ENCODE assay signal across 14 cellular contexts in the genomic region with DNA sequence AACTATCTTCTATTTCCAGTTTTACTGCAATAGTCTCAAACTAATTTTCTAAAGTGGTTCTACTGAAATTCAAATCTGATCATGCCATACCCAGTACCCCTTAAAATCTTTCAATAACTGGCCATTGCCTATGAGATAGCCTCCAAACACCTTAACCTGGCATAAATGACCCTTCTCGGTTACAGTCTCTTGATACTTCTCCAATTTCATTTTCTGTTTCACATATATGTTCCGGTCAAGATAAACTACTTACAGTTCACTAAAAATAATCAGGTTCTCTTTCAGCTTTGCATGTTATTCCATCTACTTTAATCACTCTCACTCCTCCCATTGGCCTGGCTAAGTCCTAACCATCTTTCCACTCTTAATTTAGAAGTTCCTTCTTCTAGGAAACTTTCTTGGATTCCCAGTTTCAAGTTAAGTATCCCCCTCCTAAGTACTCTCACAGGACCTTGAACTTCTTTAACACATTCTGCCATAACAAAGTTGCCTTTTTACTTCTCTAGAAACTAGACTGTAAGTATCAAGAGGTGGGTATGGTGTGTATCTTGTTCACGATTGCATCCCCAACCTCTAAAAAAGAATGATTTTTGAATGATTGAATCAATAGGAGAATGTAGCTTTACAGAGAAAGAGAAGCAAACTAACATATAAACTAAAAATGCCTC.
A peak's percentile ranks its signal among the peaks of the same experiment; 100 is the strongest.
DNase-seq lines count a peak whose midpoint lies in the region; ATAC-seq, FAIRE-seq and TF ChIP-seq lines count a peak whose summit lies in the region.
"Had no signal": no experiment of that assay in that cellular context is flagged by ENCODE, and none has a peak within 500 bp of the region (broad histone marks: within the 10 kb centered on the region; RNA-seq: fewer than 3 reads in every experiment).

No MANE protein-coding gene starts in this region.

- H3K36me3 ChIP-seq in H1 (ENCODE audit: control insufficient read depth in 2 of 4, insufficient read depth in 4 of 4, low read length in 3 of 4) (no peaks in the 10 kb centered on the region), suprapubic skin (no peaks in the 10 kb centered on the region)
- H3K36me3 ChIP-seq: ovary had no signal

- H4K8ac ChIP-seq in H1 (ENCODE audit: extremely low read depth, insufficient read depth, low read length): no peak overlapping the region

- no peak overlapping the region for H3K56ac ChIP-seq in H1 (replicated peaks; ENCODE audit: insufficient read length, low read depth, low read length)

- peak overlapping the region; percentile 65 for H4K91ac ChIP-seq in H1 (replicated peaks; ENCODE audit: insufficient read length, low read length)

- FAIRE-seq in H1 (lab: Jason Lieb, UNC): no peak
- FAIRE-seq: frontal cortex had no signal

- peak overlapping the region; percentile 53 for H3K4ac ChIP-seq in H1 (replicated peaks; ENCODE audit: insufficient read length, low read depth, low read length)

- CTCF ChIA-PET in H1 (lab: Charles Lee; ENCODE audit: partially characterized antibody): no interaction called here

- 89% methylated on average over 3 of the region's 3 CpGs; no CpG with 5 or more reads in 1 of the 2 experiments for WGBS in H1 (ENCODE audit: extremely low coverage in 1 of 2, insufficient coverage in 1 of 2, insufficient read length in 1 of 2, insufficient replicate concordance in 2 of 2, low coverage in 1 of 2, low lambda C conversion rate in 2 of 2, missing lambda C conversion rate in 1 of 2), 2 experiments
- 87% methylated on average over 3 of the region's 3 CpGs for WGBS in suprapubic skin

- TF ChIP-seq EP300 in H1 (IDR thresholded peaks at IDR 0.05; ENCODE audit: borderline replicate concordance in 1 of 2, low read depth in 2 of 2, low read length in 2 of 2) (no peak), suprapubic skin (IDR thresholded peaks at IDR 0.05) (no peak)

- no peak overlapping the region for H4K5ac ChIP-seq in H1 (ENCODE audit: insufficient read length, low read depth, low read length)

- no peak overlapping the region for H3K9ac ChIP-seq in H1 (replicated peaks in 1 of 4; ENCODE audit: extremely low read depth in 1 of 4, low read depth in 3 of 4, low read length in 3 of 4)

- TF ChIP-seq CTCF in H1 (IDR thresholded peaks at IDR 0.05; ENCODE audit: control extremely low read depth in 1 of 3, insufficient read depth in 1 of 3, low read depth in 1 of 3, low read length in 3 of 3) (no peak), suprapubic skin (IDR thresholded peaks at IDR 0.05) (no peak)

- no peak overlapping the region for H3K4me2 ChIP-seq in H1 (ENCODE audit: insufficient read depth in 1 of 2, low read depth in 2 of 2, low read length in 2 of 2)

- peak overlapping the region; percentile 73 for H2BK120ac ChIP-seq in H1 (replicated peaks; ENCODE audit: low read depth, low read length)

- no peak overlapping the region for H3K23ac ChIP-seq in H1 (ENCODE audit: insufficient read length)

- TF ChIP-seq POLR2A in H1 (IDR thresholded peaks at IDR 0.05; ENCODE audit: control extremely low read depth in 1 of 2, low read depth in 2 of 2, low read length in 2 of 2) (no peak), suprapubic skin (IDR thresholded peaks at IDR 0.05) (no peak)

- POLR2A ChIA-PET in H1 (lab: Charles Lee; ENCODE audit: partially characterized antibody): interaction anchor here (0.6 kb wide), 1 partner anchor 112 kb away, joined by 3 read pairs; no protein-coding TSS in a partner anchor

- H3K79me1 ChIP-seq in H1 (ENCODE audit: low read depth, low read length): no peaks in the 10 kb centered on the region

- no peak overlapping the region for H3K27ac ChIP-seq in H1 (ENCODE audit: low read depth, low read length)
- no peak overlapping the region for H3K27ac ChIP-seq in suprapubic skin
- H3K27ac ChIP-seq: ovary had no signal

- H2BK20ac ChIP-seq in H1 (ENCODE audit: low read length): 0 out of 2 replicates have a peak overlapping the region, but pooled peaks have one; percentile 25

- H2AK5ac ChIP-seq in H1 (ENCODE audit: low read depth, low read length): no peak overlapping the region

- 0 out of 7 replicates have a peak, but pooled peaks cover 0 to 3% (median 0%) of the 10 kb centered on the region in 4 experiments for H3K4me1 ChIP-seq in H1 (replicated peaks in 1 of 4; ENCODE audit: control insufficient read depth in 3 of 4, insufficient read depth in 4 of 4, low read length in 3 of 4)
- peaks cover 6% of the 10 kb centered on the region for H3K4me1 ChIP-seq in suprapubic skin

- no peak for TF ChIP-seq RAD21 in H1 (IDR thresholded peaks at IDR 0.05 in 1 of 2, conservative IDR thresholded peaks at IDR 0.05 in 1 of 2; ENCODE audit: low read depth in 2 of 2, low read length in 2 of 2)

- H2BK15ac ChIP-seq in H1 (ENCODE audit: low read length): no peak overlapping the region

- H2BK12ac ChIP-seq in H1 (ENCODE audit: low read depth, low read length): no peak overlapping the region

- ATAC-seq in GM19023 (IDR thresholded peaks at IDR 0.05; ENCODE audit: unreplicated experiment) (peak; percentile 74), GM21619 (IDR thresholded peaks at IDR 0.05; ENCODE audit: unreplicated experiment) (peak; percentile 76), HG03139 (IDR thresholded peaks at IDR 0.05; ENCODE audit: unreplicated experiment) (peak; percentile 68)

- no peaks in the 10 kb centered on the region for H4K20me1 ChIP-seq in H1 (replicated peaks in 1 of 2; ENCODE audit: control insufficient read depth in 1 of 2, insufficient read depth in 2 of 2, low read length in 2 of 2)

- H2AFZ ChIP-seq in H1 (ENCODE audit: low read length): no peak overlapping the region

- DNase-seq in H1 (ENCODE audit: low read depth in 1 of 2, low spot score in 2 of 2) (no peak), NCI-H2107 treated with DMSO at 0.1 percent for 48 hours (lab: John Stamatoyannopoulos, UW; ENCODE audit: unreplicated experiment) (no peak), suprapubic skin (ENCODE audit: low spot score in 2 of 2) (no peak)
- DNase-seq in stimulated activated CD4-positive, alpha-beta T cell treated with anti-CD3 and anti-CD28 coated beads, Interleukin-4, amount 100 ng/mL, for 1 hour: no peak
- DNase-seq: activated CD4-positive, alpha-beta memory T cell treated with anti-CD3 and anti-CD28 coated beads, Interleukin-2, amount 10 ng/mL, durations not matched to agents 7 days and 5 days; dermis blood vessel endothelial cell; NCI-H1048; NCI-H82; ovary; stimulated activated CD4-positive, alpha-beta T cell treated with anti-CD3 and anti-CD28 coated beads, Interleukin-2, amount 100 ng/mL, for 24 hours had no signal

- no peaks in the 10 kb centered on the region for H3K23me2 ChIP-seq in H1 (ENCODE audit: low read depth, low read length)

- no peaks in the 10 kb centered on the region for H3K79me2 ChIP-seq in H1 (ENCODE audit: control insufficient read depth in 1 of 2, insufficient read depth in 2 of 2, low read length in 2 of 2)

- H2BK5ac ChIP-seq in H1 (ENCODE audit: low read depth, low read length): peak overlapping the region; percentile 54; the same call in 1 of the 2 replicates

- H3K4me3 ChIP-seq in H1 (ENCODE audit: extremely low read depth in 1 of 4, insufficient read depth in 2 of 4, low read depth in 3 of 4, low read length in 4 of 4): no peak overlapping the region
- H3K4me3 ChIP-seq in suprapubic skin: no peak overlapping the region
- H3K4me3 ChIP-seq: ovary had no signal

- H3K27me3 ChIP-seq in H1 (replicated peaks in 1 of 4; ENCODE audit: control insufficient read depth in 3 of 4, extremely low read depth in 1 of 4, insufficient read depth in 3 of 4, low read length in 3 of 4) (no peaks in the 10 kb centered on the region), suprapubic skin (no peaks in the 10 kb centered on the region)
- H3K27me3 ChIP-seq: ovary had no signal

- H3K18ac ChIP-seq in H1 (ENCODE audit: extremely low read depth, low read length): 0 out of 2 replicates have a peak overlapping the region, but pooled peaks have one; percentile 9

- H3K9me3 ChIP-seq in H1 (ENCODE audit: insufficient read depth in 2 of 2, low read depth in 1 of 2, low read length in 1 of 2) (no peaks in the 10 kb centered on the region), suprapubic skin (no peaks in the 10 kb centered on the region)
- H3K9me3 ChIP-seq: ovary had no signal

- no peak overlapping the region for H3K14ac ChIP-seq in H1 (ENCODE audit: insufficient read length)

TF ChIP-seq in H1, 55 proteins besides CTCF, POLR2A, EP300 and RAD21:
- no peak for TF ChIP-seq JUND (IDR thresholded peaks at IDR 0.05; ENCODE audit: low read length)
- TF ChIP-seq USF2 (IDR thresholded peaks at IDR 0.05; ENCODE audit: low read length): no peak
- no peak for TF ChIP-seq KDM5A (IDR thresholded peaks at IDR 0.05; ENCODE audit: low read length)
- TF ChIP-seq TAF7 (optimal IDR thresholded peaks at IDR 0.05; ENCODE audit: borderline replicate concordance, low read depth, low read length): no peak
- TF ChIP-seq NANOG (IDR thresholded peaks at IDR 0.05; ENCODE audit: insufficient read depth, low read depth, low read length, poor library complexity, severe bottlenecking): no peak
- TF ChIP-seq CHD1 (IDR thresholded peaks at IDR 0.05; ENCODE audit: low read depth, low read length): no peak
- TF ChIP-seq RBBP5 (IDR thresholded peaks at IDR 0.05; ENCODE audit: borderline replicate concordance, low read depth, low read length): no peak
- TF ChIP-seq POLR2AphosphoS5 (IDR thresholded peaks at IDR 0.05; ENCODE audit: low read depth, low read length): no peak
- no peak for TF ChIP-seq FOSL1 (IDR thresholded peaks at IDR 0.05; ENCODE audit: insufficient read depth, low read depth, low read length)
- TF ChIP-seq BRCA1 (IDR thresholded peaks at IDR 0.05; ENCODE audit: low read depth, low read length): no peak
TF ChIP-seq in H1: peak in this region for 0.
